ENCODE assay signal across 1 cellular context in the genomic region with DNA sequence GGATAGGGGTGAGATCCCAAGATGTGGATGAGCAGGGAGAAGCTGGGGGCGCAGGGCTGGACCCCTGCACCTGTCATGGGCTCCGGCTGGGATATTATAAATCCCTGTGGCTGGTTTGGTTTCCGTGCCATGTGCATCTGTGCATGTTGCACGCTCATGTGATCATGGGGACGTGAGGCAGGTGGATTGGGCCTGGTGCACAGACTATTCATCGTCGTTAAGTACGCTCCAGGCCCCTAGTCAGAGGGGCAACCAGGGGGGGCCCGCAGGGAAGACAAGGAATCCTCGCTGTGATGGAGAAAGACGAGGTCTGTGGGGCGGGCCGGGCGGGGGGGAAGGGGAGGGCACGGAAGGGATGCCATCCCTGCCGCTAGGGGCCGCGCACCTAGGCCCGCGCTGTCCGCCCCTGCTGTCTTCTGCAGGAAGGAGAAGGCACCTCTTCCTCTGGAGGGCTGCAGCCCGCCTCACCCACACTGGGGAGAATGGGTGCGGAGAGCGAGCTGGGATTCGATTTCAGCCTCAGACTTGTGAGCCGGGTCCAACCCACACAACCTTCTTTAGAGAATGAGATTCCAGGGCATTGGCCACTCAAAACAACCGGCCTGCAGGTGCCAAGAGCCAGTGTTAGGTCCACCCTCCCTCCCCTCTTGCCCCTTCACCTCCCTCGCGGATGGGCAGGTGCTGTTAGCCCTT.
TF ChIP-seq lines count a peak whose summit lies in the region.

No MANE protein-coding gene starts in this region.

TF ChIP-seq in HepG2, 621 proteins besides CTCF, POLR2A, EP300 and RAD21 (continued from another document and continues in another):
- TF ChIP-seq, protein P1, sequence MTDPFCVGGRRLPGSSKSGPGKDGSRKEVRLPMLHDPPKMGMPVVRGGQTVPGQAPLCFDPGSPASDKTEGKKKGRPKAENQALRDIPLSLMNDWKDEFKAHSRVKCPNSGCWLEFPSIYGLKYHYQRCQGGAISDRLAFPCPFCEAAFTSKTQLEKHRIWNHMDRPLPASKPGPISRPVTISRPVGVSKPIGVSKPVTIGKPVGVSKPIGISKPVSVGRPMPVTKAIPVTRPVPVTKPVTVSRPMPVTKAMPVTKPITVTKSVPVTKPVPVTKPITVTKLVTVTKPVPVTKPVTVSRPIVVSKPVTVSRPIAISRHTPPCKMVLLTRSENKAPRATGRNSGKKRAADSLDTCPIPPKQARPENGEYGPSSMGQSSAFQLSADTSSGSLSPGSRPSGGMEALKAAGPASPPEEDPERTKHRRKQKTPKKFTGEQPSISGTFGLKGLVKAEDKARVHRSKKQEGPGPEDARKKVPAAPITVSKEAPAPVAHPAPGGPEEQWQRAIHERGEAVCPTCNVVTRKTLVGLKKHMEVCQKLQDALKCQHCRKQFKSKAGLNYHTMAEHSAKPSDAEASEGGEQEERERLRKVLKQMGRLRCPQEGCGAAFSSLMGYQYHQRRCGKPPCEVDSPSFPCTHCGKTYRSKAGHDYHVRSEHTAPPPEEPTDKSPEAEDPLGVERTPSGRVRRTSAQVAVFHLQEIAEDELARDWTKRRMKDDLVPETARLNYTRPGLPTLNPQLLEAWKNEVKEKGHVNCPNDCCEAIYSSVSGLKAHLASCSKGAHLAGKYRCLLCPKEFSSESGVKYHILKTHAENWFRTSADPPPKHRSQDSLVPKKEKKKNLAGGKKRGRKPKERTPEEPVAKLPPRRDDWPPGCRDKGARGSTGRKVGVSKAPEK (CRISPR knock-in tag; IDR thresholded peaks at IDR 0.05; ENCODE audit: borderline replicate concordance), result no peak
- no peak for TF ChIP-seq NFE2L2 (IDR thresholded peaks at IDR 0.05; ENCODE audit: low read length)
- TF ChIP-seq ZNF431 (CRISPR knock-in tag; IDR thresholded peaks at IDR 0.05; ENCODE audit: borderline replicate concordance, low read depth), result no peak
- TF ChIP-seq CEBPB (IDR thresholded peaks at IDR 0.05; ENCODE audit: borderline replicate concordance, low read depth, low read length), result no peak
- TF ChIP-seq, protein P2, sequence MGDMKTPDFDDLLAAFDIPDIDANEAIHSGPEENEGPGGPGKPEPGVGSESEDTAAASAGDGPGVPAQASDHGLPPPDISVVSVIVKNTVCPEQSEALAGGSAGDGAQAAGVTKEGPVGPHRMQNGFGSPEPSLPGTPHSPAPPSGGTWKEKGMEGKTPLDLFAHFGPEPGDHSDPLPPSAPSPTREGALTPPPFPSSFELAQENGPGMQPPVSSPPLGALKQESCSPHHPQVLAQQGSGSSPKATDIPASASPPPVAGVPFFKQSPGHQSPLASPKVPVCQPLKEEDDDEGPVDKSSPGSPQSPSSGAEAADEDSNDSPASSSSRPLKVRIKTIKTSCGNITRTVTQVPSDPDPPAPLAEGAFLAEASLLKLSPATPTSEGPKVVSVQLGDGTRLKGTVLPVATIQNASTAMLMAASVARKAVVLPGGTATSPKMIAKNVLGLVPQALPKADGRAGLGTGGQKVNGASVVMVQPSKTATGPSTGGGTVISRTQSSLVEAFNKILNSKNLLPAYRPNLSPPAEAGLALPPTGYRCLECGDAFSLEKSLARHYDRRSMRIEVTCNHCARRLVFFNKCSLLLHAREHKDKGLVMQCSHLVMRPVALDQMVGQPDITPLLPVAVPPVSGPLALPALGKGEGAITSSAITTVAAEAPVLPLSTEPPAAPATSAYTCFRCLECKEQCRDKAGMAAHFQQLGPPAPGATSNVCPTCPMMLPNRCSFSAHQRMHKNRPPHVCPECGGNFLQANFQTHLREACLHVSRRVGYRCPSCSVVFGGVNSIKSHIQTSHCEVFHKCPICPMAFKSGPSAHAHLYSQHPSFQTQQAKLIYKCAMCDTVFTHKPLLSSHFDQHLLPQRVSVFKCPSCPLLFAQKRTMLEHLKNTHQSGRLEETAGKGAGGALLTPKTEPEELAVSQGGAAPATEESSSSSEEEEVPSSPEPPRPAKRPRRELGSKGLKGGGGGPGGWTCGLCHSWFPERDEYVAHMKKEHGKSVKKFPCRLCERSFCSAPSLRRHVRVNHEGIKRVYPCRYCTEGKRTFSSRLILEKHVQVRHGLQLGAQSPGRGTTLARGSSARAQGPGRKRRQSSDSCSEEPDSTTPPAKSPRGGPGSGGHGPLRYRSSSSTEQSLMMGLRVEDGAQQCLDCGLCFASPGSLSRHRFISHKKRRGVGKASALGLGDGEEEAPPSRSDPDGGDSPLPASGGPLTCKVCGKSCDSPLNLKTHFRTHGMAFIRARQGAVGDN (CRISPR knock-in tag; IDR thresholded peaks at IDR 0.05), result peak; percentile 46
- TF ChIP-seq, protein P3, sequence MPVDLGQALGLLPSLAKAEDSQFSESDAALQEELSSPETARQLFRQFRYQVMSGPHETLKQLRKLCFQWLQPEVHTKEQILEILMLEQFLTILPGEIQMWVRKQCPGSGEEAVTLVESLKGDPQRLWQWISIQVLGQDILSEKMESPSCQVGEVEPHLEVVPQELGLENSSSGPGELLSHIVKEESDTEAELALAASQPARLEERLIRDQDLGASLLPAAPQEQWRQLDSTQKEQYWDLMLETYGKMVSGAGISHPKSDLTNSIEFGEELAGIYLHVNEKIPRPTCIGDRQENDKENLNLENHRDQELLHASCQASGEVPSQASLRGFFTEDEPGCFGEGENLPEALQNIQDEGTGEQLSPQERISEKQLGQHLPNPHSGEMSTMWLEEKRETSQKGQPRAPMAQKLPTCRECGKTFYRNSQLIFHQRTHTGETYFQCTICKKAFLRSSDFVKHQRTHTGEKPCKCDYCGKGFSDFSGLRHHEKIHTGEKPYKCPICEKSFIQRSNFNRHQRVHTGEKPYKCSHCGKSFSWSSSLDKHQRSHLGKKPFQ (CRISPR knock-in tag; IDR thresholded peaks at IDR 0.05; ENCODE audit: insufficient replicate concordance), result no peak
- TF ChIP-seq ZSCAN29 (CRISPR knock-in tag; conservative IDR thresholded peaks at IDR 0.05), result no peak
- TF ChIP-seq PCBP1 (IDR thresholded peaks at IDR 0.05; ENCODE audit: borderline replicate concordance, low read depth, low read length), result 0 out of 2 replicates have a peak, but pooled peaks have one; percentile 45
- TF ChIP-seq, protein P4, sequence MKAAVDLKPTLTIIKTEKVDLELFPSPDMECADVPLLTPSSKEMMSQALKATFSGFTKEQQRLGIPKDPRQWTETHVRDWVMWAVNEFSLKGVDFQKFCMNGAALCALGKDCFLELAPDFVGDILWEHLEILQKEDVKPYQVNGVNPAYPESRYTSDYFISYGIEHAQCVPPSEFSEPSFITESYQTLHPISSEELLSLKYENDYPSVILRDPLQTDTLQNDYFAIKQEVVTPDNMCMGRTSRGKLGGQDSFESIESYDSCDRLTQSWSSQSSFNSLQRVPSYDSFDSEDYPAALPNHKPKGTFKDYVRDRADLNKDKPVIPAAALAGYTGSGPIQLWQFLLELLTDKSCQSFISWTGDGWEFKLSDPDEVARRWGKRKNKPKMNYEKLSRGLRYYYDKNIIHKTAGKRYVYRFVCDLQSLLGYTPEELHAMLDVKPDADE (CRISPR knock-in tag; IDR thresholded peaks at IDR 0.05), result no peak
- TF ChIP-seq, protein P5, sequence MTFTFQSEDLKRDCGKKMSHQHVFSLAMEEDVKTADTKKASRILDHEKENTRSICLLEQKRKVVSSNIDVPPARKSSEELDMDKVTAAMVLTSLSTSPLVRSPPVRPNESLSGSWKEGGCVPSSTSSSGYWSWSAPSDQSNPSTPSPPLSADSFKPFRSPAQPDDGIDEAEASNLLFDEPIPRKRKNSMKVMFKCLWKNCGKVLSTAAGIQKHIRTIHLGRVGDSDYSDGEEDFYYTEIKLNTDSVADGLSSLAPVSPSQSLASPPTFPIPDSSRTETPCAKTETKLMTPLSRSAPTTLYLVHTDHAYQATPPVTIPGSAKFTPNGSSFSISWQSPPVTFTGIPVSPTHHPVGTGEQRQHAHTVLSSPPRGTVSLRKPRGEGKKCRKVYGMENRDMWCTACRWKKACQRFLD (CRISPR knock-in tag; IDR thresholded peaks at IDR 0.05; ENCODE audit: borderline replicate concordance), result no peak
- no peak; the same call in 1 of the 2 replicates for TF ChIP-seq MTA1 (CRISPR knock-in tag; IDR thresholded peaks at IDR 0.05; ENCODE audit: borderline replicate concordance)
- TF ChIP-seq ZMYM3 (CRISPR knock-in tag; IDR thresholded peaks at IDR 0.05), result 0 out of 2 replicates have a peak, but pooled peaks have one; percentile 22
- TF ChIP-seq STAG1 (CRISPR knock-in tag; IDR thresholded peaks at IDR 0.05), result 0 out of 2 replicates have a peak, but pooled peaks have one; percentile 4
- TF ChIP-seq, protein P6, sequence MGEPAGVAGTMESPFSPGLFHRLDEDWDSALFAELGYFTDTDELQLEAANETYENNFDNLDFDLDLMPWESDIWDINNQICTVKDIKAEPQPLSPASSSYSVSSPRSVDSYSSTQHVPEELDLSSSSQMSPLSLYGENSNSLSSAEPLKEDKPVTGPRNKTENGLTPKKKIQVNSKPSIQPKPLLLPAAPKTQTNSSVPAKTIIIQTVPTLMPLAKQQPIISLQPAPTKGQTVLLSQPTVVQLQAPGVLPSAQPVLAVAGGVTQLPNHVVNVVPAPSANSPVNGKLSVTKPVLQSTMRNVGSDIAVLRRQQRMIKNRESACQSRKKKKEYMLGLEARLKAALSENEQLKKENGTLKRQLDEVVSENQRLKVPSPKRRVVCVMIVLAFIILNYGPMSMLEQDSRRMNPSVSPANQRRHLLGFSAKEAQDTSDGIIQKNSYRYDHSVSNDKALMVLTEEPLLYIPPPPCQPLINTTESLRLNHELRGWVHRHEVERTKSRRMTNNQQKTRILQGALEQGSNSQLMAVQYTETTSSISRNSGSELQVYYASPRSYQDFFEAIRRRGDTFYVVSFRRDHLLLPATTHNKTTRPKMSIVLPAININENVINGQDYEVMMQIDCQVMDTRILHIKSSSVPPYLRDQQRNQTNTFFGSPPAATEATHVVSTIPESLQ (CRISPR knock-in tag; conservative IDR thresholded peaks at IDR 0.05), result no peak
- no peak for TF ChIP-seq ZBTB1 (CRISPR knock-in tag; IDR thresholded peaks at IDR 0.05; ENCODE audit: borderline replicate concordance)
- 0 out of 2 replicates have a peak, but pooled peaks have one; percentile 3 for TF ChIP-seq ZFX (CRISPR knock-in tag; IDR thresholded peaks at IDR 0.05; ENCODE audit: low read depth)
- TF ChIP-seq, protein P7, sequence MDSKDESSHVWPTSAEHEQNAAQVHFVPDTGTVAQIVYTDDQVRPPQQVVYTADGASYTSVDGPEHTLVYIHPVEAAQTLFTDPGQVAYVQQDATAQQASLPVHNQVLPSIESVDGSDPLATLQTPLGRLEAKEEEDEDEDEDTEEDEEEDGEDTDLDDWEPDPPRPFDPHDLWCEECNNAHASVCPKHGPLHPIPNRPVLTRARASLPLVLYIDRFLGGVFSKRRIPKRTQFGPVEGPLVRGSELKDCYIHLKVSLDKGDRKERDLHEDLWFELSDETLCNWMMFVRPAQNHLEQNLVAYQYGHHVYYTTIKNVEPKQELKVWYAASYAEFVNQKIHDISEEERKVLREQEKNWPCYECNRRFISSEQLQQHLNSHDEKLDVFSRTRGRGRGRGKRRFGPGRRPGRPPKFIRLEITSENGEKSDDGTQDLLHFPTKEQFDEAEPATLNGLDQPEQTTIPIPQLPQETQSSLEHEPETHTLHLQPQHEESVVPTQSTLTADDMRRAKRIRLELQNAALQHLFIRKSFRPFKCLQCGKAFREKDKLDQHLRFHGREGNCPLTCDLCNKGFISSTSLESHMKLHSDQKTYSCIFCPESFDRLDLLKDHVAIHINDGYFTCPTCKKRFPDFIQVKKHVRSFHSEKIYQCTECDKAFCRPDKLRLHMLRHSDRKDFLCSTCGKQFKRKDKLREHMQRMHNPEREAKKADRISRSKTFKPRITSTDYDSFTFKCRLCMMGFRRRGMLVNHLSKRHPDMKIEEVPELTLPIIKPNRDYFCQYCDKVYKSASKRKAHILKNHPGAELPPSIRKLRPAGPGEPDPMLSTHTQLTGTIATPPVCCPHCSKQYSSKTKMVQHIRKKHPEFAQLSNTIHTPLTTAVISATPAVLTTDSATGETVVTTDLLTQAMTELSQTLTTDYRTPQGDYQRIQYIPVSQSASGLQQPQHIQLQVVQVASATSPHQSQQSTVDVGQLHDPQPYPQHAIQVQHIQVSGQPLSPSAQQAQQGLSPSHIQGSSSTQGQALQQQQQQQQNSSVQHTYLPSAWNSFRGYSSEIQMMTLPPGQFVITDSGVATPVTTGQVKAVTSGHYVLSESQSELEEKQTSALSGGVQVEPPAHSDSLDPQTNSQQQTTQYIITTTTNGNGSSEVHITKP (CRISPR knock-in tag; IDR thresholded peaks at IDR 0.05; ENCODE audit: low read depth), result no peak
- peak; percentile 2; the same call in 1 of the 2 replicates for TF ChIP-seq ZFY (CRISPR knock-in tag; IDR thresholded peaks at IDR 0.05)
- 0 out of 2 replicates have a peak, but pooled peaks have one; percentile 21 for TF ChIP-seq SMAD1 (CRISPR knock-in tag; IDR thresholded peaks at IDR 0.05; ENCODE audit: borderline replicate concordance, low read depth)
- peak; percentile 35 for TF ChIP-seq IKZF4 (CRISPR knock-in tag; IDR thresholded peaks at IDR 0.05; ENCODE audit: borderline replicate concordance, low read depth, not compliant biosample characterization)
- TF ChIP-seq, protein P8, sequence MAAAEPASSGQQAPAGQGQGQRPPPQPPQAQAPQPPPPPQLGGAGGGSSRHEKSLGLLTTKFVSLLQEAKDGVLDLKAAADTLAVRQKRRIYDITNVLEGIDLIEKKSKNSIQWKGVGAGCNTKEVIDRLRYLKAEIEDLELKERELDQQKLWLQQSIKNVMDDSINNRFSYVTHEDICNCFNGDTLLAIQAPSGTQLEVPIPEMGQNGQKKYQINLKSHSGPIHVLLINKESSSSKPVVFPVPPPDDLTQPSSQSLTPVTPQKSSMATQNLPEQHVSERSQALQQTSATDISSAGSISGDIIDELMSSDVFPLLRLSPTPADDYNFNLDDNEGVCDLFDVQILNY (CRISPR knock-in tag; conservative IDR thresholded peaks at IDR 0.05), result no peak
- no peak for TF ChIP-seq WIZ (CRISPR knock-in tag; IDR thresholded peaks at IDR 0.05)
- TF ChIP-seq, protein P9, sequence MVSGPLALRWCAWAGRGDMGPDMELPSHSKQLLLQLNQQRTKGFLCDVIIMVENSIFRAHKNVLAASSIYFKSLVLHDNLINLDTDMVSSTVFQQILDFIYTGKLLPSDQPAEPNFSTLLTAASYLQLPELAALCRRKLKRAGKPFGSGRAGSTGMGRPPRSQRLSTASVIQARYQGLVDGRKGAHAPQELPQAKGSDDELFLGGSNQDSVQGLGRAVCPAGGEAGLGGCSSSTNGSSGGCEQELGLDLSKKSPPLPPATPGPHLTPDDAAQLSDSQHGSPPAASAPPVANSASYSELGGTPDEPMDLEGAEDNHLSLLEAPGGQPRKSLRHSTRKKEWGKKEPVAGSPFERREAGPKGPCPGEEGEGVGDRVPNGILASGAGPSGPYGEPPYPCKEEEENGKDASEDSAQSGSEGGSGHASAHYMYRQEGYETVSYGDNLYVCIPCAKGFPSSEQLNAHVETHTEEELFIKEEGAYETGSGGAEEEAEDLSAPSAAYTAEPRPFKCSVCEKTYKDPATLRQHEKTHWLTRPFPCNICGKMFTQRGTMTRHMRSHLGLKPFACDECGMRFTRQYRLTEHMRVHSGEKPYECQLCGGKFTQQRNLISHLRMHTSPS (CRISPR knock-in tag; IDR thresholded peaks at IDR 0.05; ENCODE audit: low read depth), result no peak
- peak; percentile 53; the same call in 1 of the 2 replicates for TF ChIP-seq ATF7-NPFF (CRISPR knock-in tag; IDR thresholded peaks at IDR 0.05; ENCODE audit: low read depth)
- TF ChIP-seq ZNF672 (CRISPR knock-in tag; IDR thresholded peaks at IDR 0.05), result 0 out of 2 replicates have a peak, but pooled peaks have one; percentile 5
